ENCODE assay signal across 13 cellular contexts in genomic region chr7:73528204-73528603, GRCh38. TPM values are rescaled to one million over a fixed set of nuclear protein-coding genes. Genes with fewer than 3 reads are reported as not detected.
DNase-seq lines count a peak whose midpoint lies in the region; ATAC-seq and TF ChIP-seq lines count a peak whose summit lies in the region.
"Had no signal": no experiment of that assay in that cellular context is flagged by ENCODE, and none has a peak within 500 bp of the region (broad histone marks: within the 10 kb centered on the region; RNA-seq: fewer than 3 reads in every experiment).

No MANE protein-coding gene starts in this region.

- no peaks in the 10 kb centered on the region for H3K9me3 ChIP-seq in BLaER1 treated with 17β-estradiol and CSF1 and Interleukin-3, amounts not matched to agents 10 nM and 100 nM (replicated peaks in 1 of 11)
- H3K9me3 ChIP-seq in T-helper 17 cell (ENCODE audit: control insufficient read depth, low read length, poor library complexity, severe bottlenecking) = no peaks in the 10 kb centered on the region
- no peaks in the 10 kb centered on the region for H3K9me3 ChIP-seq in mucosa of descending colon
- H3K9me3 ChIP-seq in suprapubic skin = no peaks in the 10 kb centered on the region
- H3K9me3 ChIP-seq: left lung, tibial nerve had no signal

- H3K4me3 ChIP-seq in ACC112 (ENCODE audit: low read depth, low read length) = no peak overlapping the region
- H3K4me3 ChIP-seq in BLaER1 treated with 17β-estradiol and CSF1 and Interleukin-3, amounts not matched to agents 10 nM and 100 nM = no peak overlapping the region
- H3K4me3 ChIP-seq in mucosa of descending colon = no peak overlapping the region
- H3K4me3 ChIP-seq in suprapubic skin = no peak overlapping the region
- H3K4me3 ChIP-seq: left lung, neural progenitor cell, tibial nerve had no signal

- no peaks in the 10 kb centered on the region for H3K36me3 Mint-ChIP-seq in T-helper 17 cell (ENCODE audit: low read depth)
- peaks cover 4% of the 10 kb centered on the region for H3K36me3 Mint-ChIP-seq in glutamatergic neuron (ENCODE audit: unreplicated experiment)

- no peaks in the 10 kb centered on the region for H3K79me2 ChIP-seq in ACC112 (ENCODE audit: control insufficient read depth, insufficient read depth, low read length, unreplicated experiment)

- no peaks in the 10 kb centered on the region for H3K9me3 Mint-ChIP-seq in glutamatergic neuron (ENCODE audit: unreplicated experiment)
- H3K9me3 Mint-ChIP-seq: neural progenitor cell had no signal

- ATAC-seq in T-helper 17 cell = no peak
- no peak for ATAC-seq in mucosa of descending colon
- no peak for ATAC-seq in HG03565 (IDR thresholded peaks at IDR 0.05; ENCODE audit: unreplicated experiment)
- ATAC-seq: left lung had no signal

- H3K27me3 ChIP-seq in ACC112 (ENCODE audit: insufficient read depth, low read length) = no peaks in the 10 kb centered on the region
- no peaks in the 10 kb centered on the region for H3K27me3 ChIP-seq in BLaER1 treated with 17β-estradiol and CSF1 and Interleukin-3, amounts not matched to agents 10 nM and 100 nM
- no peaks in the 10 kb centered on the region for H3K27me3 ChIP-seq in suprapubic skin
- H3K27me3 ChIP-seq: left lung, neural progenitor cell, tibial nerve had no signal

- no peak overlapping the region for H3K4me3 Mint-ChIP-seq in T-helper 17 cell
- H3K4me3 Mint-ChIP-seq in glutamatergic neuron (ENCODE audit: unreplicated experiment) = peak overlapping the region; percentile 34
- H3K4me3 Mint-ChIP-seq: neural progenitor cell had no signal

- peak overlapping the region in 10 of 11 experiments; percentile 75 to 95 (median 88); a peak in 20 of 22 replicates for H3K4me2 ChIP-seq in BLaER1 treated with 17β-estradiol and CSF1 and Interleukin-3, amounts not matched to agents 10 nM and 100 nM
- H3K4me2 ChIP-seq: neural progenitor cell had no signal

- intact Hi-C loops in mucosa of descending colon (cut with DNase I, micrococcal nuclease) = no loop called here

- WGBS in suprapubic skin = 74% methylated on average over 5 of the region's 5 CpGs

- DNase-seq in T-helper 17 cell (no peak), glutamatergic neuron (no peak), mucosa of descending colon (no peak), suprapubic skin (ENCODE audit: low spot score in 2 of 2) (no peak)
- DNase-seq: activated CD8-positive, alpha-beta memory T cell treated with anti-CD3 and anti-CD28 coated beads, Interleukin-2, amount 50 U/mL, for 4 hours; effector memory CD4-positive, alpha-beta T cell; left lung; T1000 had no signal

- H3K9ac ChIP-seq in BLaER1 treated with 17β-estradiol and CSF1 and Interleukin-3, amounts not matched to agents 10 nM and 100 nM = peak overlapping the region in 1 of 11 experiments; percentile 25; a peak in 1 of 22 replicates
- H3K9ac ChIP-seq: neural progenitor cell had no signal

- TF ChIP-seq CTCF in glutamatergic neuron (IDR thresholded peaks at IDR 0.05; ENCODE audit: partially characterized antibody, unreplicated experiment) (no peak), mucosa of descending colon (IDR thresholded peaks at IDR 0.05) (no peak), suprapubic skin (IDR thresholded peaks at IDR 0.05) (no peak)

- peaks cover 25% of the 10 kb centered on the region for H3K4me1 Mint-ChIP-seq in T-helper 17 cell
- peaks cover 10% of the 10 kb centered on the region for H3K4me1 Mint-ChIP-seq in glutamatergic neuron (ENCODE audit: low read depth, unreplicated experiment)

- H2AFZ ChIP-seq in ACC112 (ENCODE audit: low read length, unreplicated experiment) = peak overlapping the region; percentile 50
- H2AFZ ChIP-seq: neural progenitor cell had no signal

- H3K27ac ChIP-seq in ACC112 (ENCODE audit: low read depth, low read length) (no peak overlapping the region), suprapubic skin (no peak overlapping the region)
- peak overlapping the region in 9 of 11 experiments; percentile 54 to 76 (median 66); a peak in 13 of 22 replicates for H3K27ac ChIP-seq in BLaER1 treated with 17β-estradiol and CSF1 and Interleukin-3, amounts not matched to agents 10 nM and 100 nM
- H3K27ac ChIP-seq: left lung, neural progenitor cell, tibial nerve had no signal

- no peak for TF ChIP-seq EP300 in suprapubic skin (IDR thresholded peaks at IDR 0.05)

- H3K4me1 ChIP-seq in ACC112 (ENCODE audit: control insufficient read depth, insufficient read depth, low read length, unreplicated experiment) (peaks cover 6% of the 10 kb centered on the region), mucosa of descending colon (ENCODE audit: low read depth) (peaks cover 1% of the 10 kb centered on the region), suprapubic skin (peaks cover 1% of the 10 kb centered on the region)
- H3K4me1 ChIP-seq in BLaER1 treated with 17β-estradiol and CSF1 and Interleukin-3, amounts not matched to agents 10 nM and 100 nM = peaks cover 48 to 57% (median 54%) of the 10 kb centered on the region in 10 experiments
- H3K4me1 ChIP-seq: neural progenitor cell had no signal

- H3K27ac Mint-ChIP-seq in T-helper 17 cell (peak overlapping the region; percentile 75), glutamatergic neuron (ENCODE audit: unreplicated experiment) (peak overlapping the region; percentile 93)
- H3K27ac Mint-ChIP-seq: neural progenitor cell had no signal

- H4K20me1 ChIP-seq in BLaER1 treated with 17β-estradiol and CSF1 and Interleukin-3, amounts not matched to agents 10 nM and 100 nM = no peaks in the 10 kb centered on the region

- TF ChIP-seq POLR2A in suprapubic skin (IDR thresholded peaks at IDR 0.05) = no peak

- H3K36me3 ChIP-seq in ACC112 (ENCODE audit: insufficient read depth, low read length) = no peaks in the 10 kb centered on the region
- peaks cover 12 to 35% (median 22%) of the 10 kb centered on the region in 11 experiments for H3K36me3 ChIP-seq in BLaER1 treated with 17β-estradiol and CSF1 and Interleukin-3, amounts not matched to agents 10 nM and 100 nM
- H3K36me3 ChIP-seq in mucosa of descending colon (ENCODE audit: low read depth) = no peaks in the 10 kb centered on the region
- no peaks in the 10 kb centered on the region for H3K36me3 ChIP-seq in suprapubic skin
- H3K36me3 ChIP-seq: left lung, neural progenitor cell had no signal

- no peaks in the 10 kb centered on the region for H3K27me3 Mint-ChIP-seq in T-helper 17 cell
- H3K27me3 Mint-ChIP-seq in glutamatergic neuron (ENCODE audit: unreplicated experiment) = no peaks in the 10 kb centered on the region

RNA-seq across cellular contexts. Expression of gene BAZ1B, which starts 6.1 kb away (rescaled TPM):
- total RNA-seq in T-helper 17 cell (10 to 100 TPM; 51.2 to 52.6 TPM), glutamatergic neuron (ENCODE audit: unreplicated experiment) (108 TPM), mucosa of descending colon (10 to 100 TPM; 37.4 to 76.0 (median 41.4) TPM), suprapubic skin (10 to 100 TPM; 27.9 to 36.7 (median 29.6) TPM)

RNA-seq across cellular contexts. Expression of gene BCL7B, which starts 29.3 kb away (rescaled TPM):
- total RNA-seq in T-helper 17 cell = 100 to 1,000 TPM; 112 to 116 TPM
- total RNA-seq in glutamatergic neuron (ENCODE audit: unreplicated experiment) = 34.0 TPM
- 100 to 1,000 TPM in 1 of 3 donors, 10 to 100 TPM in 2; 59.3 to 112 (median 62.0) TPM for total RNA-seq in mucosa of descending colon
- 10 to 100 TPM; 33.4 to 55.4 (median 46.1) TPM for total RNA-seq in suprapubic skin

RNA-seq across cellular contexts. Expression of gene TBL2, which starts 50.2 kb away (rescaled TPM):
- total RNA-seq in T-helper 17 cell (10 to 100 TPM; 15.3 to 22.9 TPM), glutamatergic neuron (ENCODE audit: unreplicated experiment) (23.8 TPM), mucosa of descending colon (10 to 100 TPM; 25.4 to 42.4 (median 31.1) TPM), suprapubic skin (10 to 100 TPM; 23.3 to 43.3 (median 40.8) TPM)

Comparison
In these comparisons a context has a peak if more than half of its experiments do, and no peak if none do; other contexts are left out.
1. H3K27ac ChIP-seq: peak in BLaER1 treated with 17β-estradiol and CSF1 and Interleukin-3, amounts not matched to agents 10 nM and 100 nM (9 of 11); none in ACC112 (single experiment) and suprapubic skin (single experiment).